Comparison of ENCODE assay signal across 15 cellular contexts in genomic region chr7:131544021-131544420, GRCh38.
"Had no signal": no experiment of that assay in that cellular context is flagged by ENCODE, and none has a peak within 500 bp of the region (broad histone marks: within the 10 kb centered on the region; RNA-seq: fewer than 3 reads in every experiment).

No MANE protein-coding gene starts in this region.

- H3K27me3 ChIP-seq: brain microvascular endothelial cell, esophagus muscularis mucosa, ovary, SJCRH30 had no signal

- H3K27me3 Mint-ChIP-seq: type B pancreatic cell had no signal

- DNase-seq: activated CD4-positive, alpha-beta T cell treated with anti-CD3 and anti-CD28 coated beads, Interleukin-2, amount 50 U/mL, for 4 hours; activated CD4-positive, CD25-positive, alpha-beta regulatory T cell treated with anti-CD3 and anti-CD28 coated beads, Interleukin-2, amount 50 U/mL, for 72 hours; activated effector memory CD4-positive, alpha-beta T cell treated with Interleukin-2 at 50 U/mL for 16 hours; activated T-cell treated with anti-CD3 and anti-CD28 coated beads, Interleukin-2, amount 50 U/mL, for 24 hours; amniotic stem cell; brain microvascular endothelial cell; foreskin fibroblast; SJCRH30; small intestine had no signal

- H3K27ac ChIP-seq: brain microvascular endothelial cell, ovary, SJCRH30 had no signal

- ATAC-seq: stimulated activated effector memory CD8-positive, alpha-beta T cell treated with anti-CD3 and anti-CD28 coated beads, Interleukin-12 subunit alpha, Interleukin-12 subunit beta, amount 100 ng/mL, for 72 hours had no signal

- H3K4me1 Mint-ChIP-seq: activated naive CD4-positive, alpha-beta T cell treated with anti-CD3 and anti-CD28 coated beads, Interleukin-2, amount 50 U/mL, for 24 hours had no signal

- H3K36me3 ChIP-seq: brain microvascular endothelial cell, ovary had no signal

- H3K4me3 ChIP-seq: esophagus muscularis mucosa, ovary, SJCRH30 had no signal

- H3K27ac Mint-ChIP-seq: activated naive CD4-positive, alpha-beta T cell treated with anti-CD3 and anti-CD28 coated beads, Interleukin-2, amount 50 U/mL, for 24 hours; activated T-cell treated with anti-CD3 and anti-CD28 coated beads, Interleukin-2, amount 50 U/mL, for 24 hours; memory B cell; stimulated activated effector memory CD8-positive, alpha-beta T cell treated with anti-CD3 and anti-CD28 coated beads, Interleukin-12 subunit alpha, Interleukin-12 subunit beta, amount 100 ng/mL, for 72 hours had no signal

- H3K36me3 Mint-ChIP-seq: activated naive CD4-positive, alpha-beta T cell treated with anti-CD3 and anti-CD28 coated beads, Interleukin-2, amount 50 U/mL, for 24 hours; memory B cell; stimulated activated effector memory CD8-positive, alpha-beta T cell treated with anti-CD3 and anti-CD28 coated beads, Interleukin-12 subunit alpha, Interleukin-12 subunit beta, amount 100 ng/mL, for 72 hours; type B pancreatic cell had no signal

- H3K9me3 Mint-ChIP-seq: activated naive CD4-positive, alpha-beta T cell treated with anti-CD3 and anti-CD28 coated beads, Interleukin-2, amount 50 U/mL, for 24 hours; activated T-cell treated with anti-CD3 and anti-CD28 coated beads, Interleukin-2, amount 50 U/mL, for 24 hours; memory B cell; stimulated activated effector memory CD8-positive, alpha-beta T cell treated with anti-CD3 and anti-CD28 coated beads, Interleukin-12 subunit alpha, Interleukin-12 subunit beta, amount 100 ng/mL, for 72 hours; type B pancreatic cell had no signal

- H3K9me3 ChIP-seq: esophagus muscularis mucosa, ovary, SJCRH30 had no signal

- H3K4me3 Mint-ChIP-seq: activated naive CD4-positive, alpha-beta T cell treated with anti-CD3 and anti-CD28 coated beads, Interleukin-2, amount 50 U/mL, for 24 hours; activated T-cell treated with anti-CD3 and anti-CD28 coated beads, Interleukin-2, amount 50 U/mL, for 24 hours; memory B cell; stimulated activated effector memory CD8-positive, alpha-beta T cell treated with anti-CD3 and anti-CD28 coated beads, Interleukin-12 subunit alpha, Interleukin-12 subunit beta, amount 100 ng/mL, for 72 hours; type B pancreatic cell had no signal
